In genomic region chr5:163456840-163457239, GRCh38 we compare ENCODE assay signal across 23 cellular contexts. TPM values are rescaled to one million over a fixed set of nuclear protein-coding genes. Genes with fewer than 3 reads are reported as not detected.
DNase-seq lines count a peak whose midpoint lies in the region; ATAC-seq, FAIRE-seq and TF ChIP-seq lines count a peak whose summit lies in the region.
"Had no signal": no experiment of that assay in that cellular context is flagged by ENCODE, and none has a peak within 500 bp of the region (broad histone marks: within the 10 kb centered on the region; RNA-seq: fewer than 3 reads in every experiment).

No MANE protein-coding gene starts in this region.

- POLR2A ChIA-PET in WTC11 (lab: Charles Lee), result no interaction called here
- POLR2A ChIA-PET in activated CD8-positive, alpha-beta T cell treated with anti-CD3 and anti-CD28 coated beads, Interleukin-2, amount 10 ng/mL, durations not matched to agents 7 days and 5 days (lab: Charles Lee), result interaction anchor here (6.6 to 7.9 kb wide), 2 partner anchors 16 to 49 kb away, joined by 153 to 185 read pairs; partner anchors contain the start of genes CCNG1 and MAT2B

- intact Hi-C loops in natural killer cell (cut with micrococcal nuclease), result no loop called here

- no peak for ATAC-seq in activated naive CD8-positive, alpha-beta T cell treated with anti-CD3 and anti-CD28 coated beads, Interleukin-2, amount 50 U/mL, for 24 hours
- ATAC-seq in WTC11, result no peak
- no peak for ATAC-seq in HG03097 (IDR thresholded peaks at IDR 0.05; ENCODE audit: low FRiP score, unreplicated experiment)
- ATAC-seq in activated CD8-positive, alpha-beta T cell treated with anti-CD3 and anti-CD28 coated beads, Interleukin-2, amount 10 ng/mL, durations not matched to agents 7 days and 5 days, result no peak
- no peak for ATAC-seq in natural killer cell
- ATAC-seq: left lung; naive thymus-derived CD8-positive, alpha-beta T cell had no signal

- peaks cover 41% of the 10 kb centered on the region for H3K4me1 Mint-ChIP-seq in activated naive CD8-positive, alpha-beta T cell (ENCODE audit: low read depth)
- peaks cover 34% of the 10 kb centered on the region for H3K4me1 Mint-ChIP-seq in activated naive CD8-positive, alpha-beta T cell treated with anti-CD3 and anti-CD28 coated beads, Interleukin-2, amount 50 U/mL, for 24 hours
- peaks cover 19% of the 10 kb centered on the region for H3K4me1 Mint-ChIP-seq in WTC11
- H3K4me1 Mint-ChIP-seq in activated CD8-positive, alpha-beta T cell treated with anti-CD3 and anti-CD28 coated beads, Interleukin-2, amount 10 ng/mL, durations not matched to agents 7 days and 5 days (ENCODE audit: low read depth), result peaks cover 27% of the 10 kb centered on the region
- H3K4me1 Mint-ChIP-seq in natural killer cell, result peaks cover 21 to 33% of the 10 kb centered on the region in 2 donors

- H3K27ac Mint-ChIP-seq in activated naive CD8-positive, alpha-beta T cell, result peak overlapping the region; percentile 18
- no peak overlapping the region for H3K27ac Mint-ChIP-seq in activated naive CD8-positive, alpha-beta T cell treated with anti-CD3 and anti-CD28 coated beads, Interleukin-2, amount 50 U/mL, for 24 hours
- H3K27ac Mint-ChIP-seq in WTC11, result peak overlapping the region; percentile 83; the same call in 1 of the 2 replicates
- H3K27ac Mint-ChIP-seq in activated CD8-positive, alpha-beta T cell treated with anti-CD3 and anti-CD28 coated beads, Interleukin-2, amount 10 ng/mL, durations not matched to agents 7 days and 5 days, result no peak overlapping the region
- H3K27ac Mint-ChIP-seq in natural killer cell, result no peak overlapping the region
- H3K27ac Mint-ChIP-seq: activated CD4-positive, alpha-beta T cell treated with anti-CD3 and anti-CD28 coated beads, Interleukin-2, amount 10 ng/mL, durations not matched to agents 24 days and 14 days; T-helper 2 cell treated with Interferon-gamma antibody and Interleukin-4, amounts not matched to agents 5 μg/mL and 100 μg/mL, for 36 hours had no signal

- no peak overlapping the region for H3K4me3 Mint-ChIP-seq in activated naive CD8-positive, alpha-beta T cell
- no peak overlapping the region for H3K4me3 Mint-ChIP-seq in activated naive CD8-positive, alpha-beta T cell treated with anti-CD3 and anti-CD28 coated beads, Interleukin-2, amount 50 U/mL, for 24 hours
- H3K4me3 Mint-ChIP-seq in WTC11 (peak overlapping the region; percentile 16; the same call in 1 of the 2 replicates), natural killer cell (no peak overlapping the region)
- no peak overlapping the region for H3K4me3 Mint-ChIP-seq in activated CD8-positive, alpha-beta T cell treated with anti-CD3 and anti-CD28 coated beads, Interleukin-2, amount 10 ng/mL, durations not matched to agents 7 days and 5 days

- H3K9me3 Mint-ChIP-seq in activated naive CD8-positive, alpha-beta T cell (ENCODE audit: low read depth), result no peaks in the 10 kb centered on the region
- H3K9me3 Mint-ChIP-seq in activated naive CD8-positive, alpha-beta T cell treated with anti-CD3 and anti-CD28 coated beads, Interleukin-2, amount 50 U/mL, for 24 hours, result no peaks in the 10 kb centered on the region
- H3K9me3 Mint-ChIP-seq in WTC11 (no peaks in the 10 kb centered on the region), natural killer cell (no peaks in the 10 kb centered on the region)
- no peaks in the 10 kb centered on the region for H3K9me3 Mint-ChIP-seq in activated CD8-positive, alpha-beta T cell treated with anti-CD3 and anti-CD28 coated beads, Interleukin-2, amount 10 ng/mL, durations not matched to agents 7 days and 5 days (ENCODE audit: insufficient read depth)
- H3K9me3 Mint-ChIP-seq: activated CD4-positive, alpha-beta T cell treated with anti-CD3 and anti-CD28 coated beads, Interleukin-2, amount 10 ng/mL, durations not matched to agents 24 days and 14 days; naive thymus-derived CD8-positive, alpha-beta T cell; T-helper 2 cell treated with Interferon-gamma antibody and Interleukin-4, amounts not matched to agents 5 μg/mL and 100 μg/mL, for 36 hours had no signal

- TF ChIP-seq CTCF in WTC11 (IDR thresholded peaks at IDR 0.05) (no peak), natural killer cell (IDR thresholded peaks at IDR 0.05) (no peak)

- H3K27me3 Mint-ChIP-seq in activated naive CD8-positive, alpha-beta T cell, result no peaks in the 10 kb centered on the region
- peaks cover 3% of the 10 kb centered on the region for H3K27me3 Mint-ChIP-seq in activated naive CD8-positive, alpha-beta T cell treated with anti-CD3 and anti-CD28 coated beads, Interleukin-2, amount 50 U/mL, for 24 hours
- H3K27me3 Mint-ChIP-seq in WTC11 (ENCODE audit: low read depth) (peaks cover 3% of the 10 kb centered on the region), natural killer cell (ENCODE audit: low read depth in 2 of 2) (no peaks in the 10 kb centered on the region)
- no peaks in the 10 kb centered on the region for H3K27me3 Mint-ChIP-seq in activated CD8-positive, alpha-beta T cell treated with anti-CD3 and anti-CD28 coated beads, Interleukin-2, amount 10 ng/mL, durations not matched to agents 7 days and 5 days (ENCODE audit: low read depth)
- H3K27me3 Mint-ChIP-seq: activated CD4-positive, alpha-beta T cell treated with anti-CD3 and anti-CD28 coated beads, Interleukin-2, amount 10 ng/mL, durations not matched to agents 24 days and 14 days had no signal

- DNase-seq in activated naive CD8-positive, alpha-beta T cell treated with anti-CD3 and anti-CD28 coated beads, Interleukin-2, amount 50 U/mL, for 24 hours, result no peak
- DNase-seq in WTC11 (ENCODE audit: low spot score) (no peak), frontal cortex (ENCODE audit: low spot score in 2 of 2) (no peak), natural killer cell (no peak)
- no peak for DNase-seq in activated CD8-positive, alpha-beta T cell treated with anti-CD3 and anti-CD28 coated beads, Interleukin-2, amount 10 ng/mL, durations not matched to agents 7 days and 5 days
- DNase-seq: activated CD4-positive, alpha-beta T cell treated with anti-CD3 and anti-CD28 coated beads, Interleukin-2, amount 10 ng/mL, durations not matched to agents 24 days and 14 days; activated effector memory CD4-positive, alpha-beta T cell treated with Interleukin-2 at 50 U/mL for 16 hours; brain microvascular endothelial cell; COR-L47; DMS53; GF-D8; left lung; naive thymus-derived CD8-positive, alpha-beta T cell; NCI-H1436; NCI-H2081 treated with DMSO at 0.1 percent for 48 hours; NCI-H345; NCI-H774; retina; stomach had no signal

- H3K36me3 Mint-ChIP-seq in activated naive CD8-positive, alpha-beta T cell, result peaks cover 7% of the 10 kb centered on the region
- peaks cover 41% of the 10 kb centered on the region for H3K36me3 Mint-ChIP-seq in activated naive CD8-positive, alpha-beta T cell treated with anti-CD3 and anti-CD28 coated beads, Interleukin-2, amount 50 U/mL, for 24 hours (ENCODE audit: low read depth)
- H3K36me3 Mint-ChIP-seq in WTC11 (peaks cover 32% of the 10 kb centered on the region), natural killer cell (peaks cover 7% of the 10 kb centered on the region)
- H3K36me3 Mint-ChIP-seq in activated CD8-positive, alpha-beta T cell treated with anti-CD3 and anti-CD28 coated beads, Interleukin-2, amount 10 ng/mL, durations not matched to agents 7 days and 5 days (ENCODE audit: low read depth), result peaks cover 57% of the 10 kb centered on the region

- CTCF ChIA-PET in WTC11 (lab: Charles Lee), result interaction anchor here (1.2 kb wide), 1 partner anchor 19 kb away, joined by 3 read pairs; no protein-coding TSS in a partner anchor
- CTCF ChIA-PET in activated CD8-positive, alpha-beta T cell treated with anti-CD3 and anti-CD28 coated beads, Interleukin-2, amount 10 ng/mL, durations not matched to agents 7 days and 5 days (lab: Charles Lee), result interaction anchor here (1.2 kb wide), 1 partner anchor 12 kb away, joined by 4 read pairs; no protein-coding TSS in a partner anchor

- peak; percentile 48 for FAIRE-seq in frontal cortex (lab: Jason Lieb, UNC)
- FAIRE-seq: GM18507 had no signal

TF ChIP-seq in WTC11, 78 proteins besides CTCF, POLR2A, EP300 and RAD21 (continues in another document):
- TF ChIP-seq FOXK1 (CRISPR knock-in tag; IDR thresholded peaks at IDR 0.05), result no peak
- no peak for TF ChIP-seq ZBTB21 (CRISPR knock-in tag; IDR thresholded peaks at IDR 0.05; ENCODE audit: borderline replicate concordance)
- no peak for TF ChIP-seq ZNF232 (CRISPR knock-in tag; IDR thresholded peaks at IDR 0.05)
- TF ChIP-seq ZNF423 (CRISPR knock-in tag; IDR thresholded peaks at IDR 0.05), result no peak
- TF ChIP-seq KAT7 (CRISPR knock-in tag; IDR thresholded peaks at IDR 0.05; ENCODE audit: borderline replicate concordance), result no peak

RNA-seq across cellular contexts. Expression of gene NUDCD2, which starts 3.1 kb away (rescaled TPM):
- total RNA-seq in WTC11 (2021), result 68.5 to 73.4 TPM (median 69.4 TPM) in 3 replicates
- 17.5 TPM for total RNA-seq in frontal cortex
- 10 to 100 TPM; 37.3 to 43.4 TPM for total RNA-seq in activated CD8-positive, alpha-beta T cell treated with anti-CD3 and anti-CD28 coated beads, Interleukin-2, amount 10 ng/mL, durations not matched to agents 7 days and 5 days
- total RNA-seq in natural killer cell, result 10 to 100 TPM; 13.2 to 24.7 (median 21.7) TPM

RNA-seq across cellular contexts. Expression of gene HMMR, which starts 3.6 kb away (rescaled TPM):
- total RNA-seq in WTC11 (2021) (69.1 to 78.5 TPM (median 73.3 TPM) in 3 replicates), frontal cortex (2.9 TPM), natural killer cell (under 1 TPM; 0.42 to 0.70 (median 0.63) TPM)
- 10 to 100 TPM; 85.8 to 87.7 TPM for total RNA-seq in activated CD8-positive, alpha-beta T cell treated with anti-CD3 and anti-CD28 coated beads, Interleukin-2, amount 10 ng/mL, durations not matched to agents 7 days and 5 days

RNA-seq across cellular contexts. Expression of gene CCNG1, which starts 19.4 kb away (rescaled TPM):
- total RNA-seq in WTC11 (2021) (395 to 438 TPM (median 433 TPM) in 3 replicates), frontal cortex (133 TPM), natural killer cell (100 to 1,000 TPM in 1 of 3 donors, 10 to 100 TPM in 2; 71.7 to 100 (median 78.7) TPM)
- total RNA-seq in activated CD8-positive, alpha-beta T cell treated with anti-CD3 and anti-CD28 coated beads, Interleukin-2, amount 10 ng/mL, durations not matched to agents 7 days and 5 days, result 100 to 1,000 TPM; 129 to 143 TPM

RNA-seq across cellular contexts. Expression of gene MAT2B, which starts 48.6 kb away (rescaled TPM):
- total RNA-seq in WTC11 (2021) (51.8 to 55.7 TPM (median 53.1 TPM) in 3 replicates), frontal cortex (37.1 TPM), natural killer cell (10 to 100 TPM; 68.5 to 99.0 (median 80.7) TPM)
- total RNA-seq in activated CD8-positive, alpha-beta T cell treated with anti-CD3 and anti-CD28 coated beads, Interleukin-2, amount 10 ng/mL, durations not matched to agents 7 days and 5 days, result 10 to 100 TPM; 69.4 to 74.1 TPM

Comparison
In these comparisons a context has a peak if more than half of its experiments do, and no peak if none do; other contexts are left out.
1. H3K27ac Mint-ChIP-seq: peak in activated naive CD8-positive, alpha-beta T cell (single experiment) and WTC11 (single experiment); none in activated naive CD8-positive, alpha-beta T cell treated with anti-CD3 and anti-CD28 coated beads, Interleukin-2, amount 50 U/mL, for 24 hours (single experiment), activated CD8-positive, alpha-beta T cell treated with anti-CD3 and anti-CD28 coated beads, Interleukin-2, amount 10 ng/mL, durations not matched to agents 7 days and 5 days (single experiment) and natural killer cell (0 of 2).
2. RNA of gene HMMR, which starts 3.6 kb away (total RNA-seq): 85.8 to 87.7 TPM in activated CD8-positive, alpha-beta T cell treated with anti-CD3 and anti-CD28 coated beads, Interleukin-2, amount 10 ng/mL, durations not matched to agents 7 days and 5 days and 69.1 to 78.5 TPM in WTC11; 2.9 TPM in frontal cortex (single experiment) and 0.42 to 0.70 TPM in natural killer cell; every median in the first group is over 10 times any median in the second.